In genomic region chr17:52995127-52995526, GRCh38 we compare ENCODE assay signal across 18 cellular contexts.
"Had no signal": no experiment of that assay in that cellular context is flagged by ENCODE, and none has a peak within 500 bp of the region (broad histone marks: within the 10 kb centered on the region; RNA-seq: fewer than 3 reads in every experiment).

No MANE protein-coding gene starts in this region.

- H3K4me3 Mint-ChIP-seq: activated naive CD4-positive, alpha-beta T cell treated with anti-CD3 and anti-CD28 coated beads for 36 hours; activated naive CD8-positive, alpha-beta T cell treated with anti-CD3 and anti-CD28 coated beads, Interleukin-2, amount 50 U/mL, for 24 hours; activated T-helper 17 cell treated with anti-CD3 and anti-CD28 coated beads, Interleukin-2, amount 50 U/mL, for 72 hours; immature natural killer cell; nephron had no signal

- H3K36me3 ChIP-seq: right atrium auricular region, tibial artery had no signal

- H3K27ac ChIP-seq: right atrium auricular region, skin epidermis, tibial artery had no signal

- DNase-seq: activated naive CD4-positive, alpha-beta T cell treated with anti-CD3 and anti-CD28 coated beads for 36 hours; activated naive CD8-positive, alpha-beta T cell treated with anti-CD3 and anti-CD28 coated beads, Interleukin-2, amount 50 U/mL, for 24 hours; activated T-cell treated with anti-CD3 and anti-CD28 coated beads for 4 hours; aorta; cortex of kidney; effector CD8-positive, alpha-beta T cell; foreskin fibroblast; immature natural killer cell; occipital lobe; stimulated activated CD4-positive, alpha-beta T cell treated with anti-CD3 and anti-CD28 coated beads, Interleukin-15, amount 100 ng/mL, for 24 hours; stimulated activated CD4-positive, alpha-beta T cell treated with anti-CD3 and anti-CD28 coated beads, Interleukin-4, amount 100 ng/mL, for 1 hour; stimulated activated naive CD4-positive, alpha-beta T cell; tibial artery had no signal

- H3K27me3 ChIP-seq: right atrium auricular region, tibial artery had no signal

- H3K9me3 ChIP-seq: tibial artery had no signal

- H3K27me3 Mint-ChIP-seq: activated naive CD8-positive, alpha-beta T cell treated with anti-CD3 and anti-CD28 coated beads, Interleukin-2, amount 50 U/mL, for 24 hours; activated T-helper 17 cell treated with anti-CD3 and anti-CD28 coated beads, Interleukin-2, amount 50 U/mL, for 72 hours; progenitor cell of endocrine pancreas had no signal

- H3K4me3 ChIP-seq: right atrium auricular region, skin epidermis, tibial artery had no signal

- H3K4me1 Mint-ChIP-seq: activated naive CD8-positive, alpha-beta T cell treated with anti-CD3 and anti-CD28 coated beads, Interleukin-2, amount 50 U/mL, for 24 hours; activated T-helper 17 cell treated with anti-CD3 and anti-CD28 coated beads, Interleukin-2, amount 50 U/mL, for 72 hours; immature natural killer cell; nephron had no signal

- H3K4me1 ChIP-seq: right atrium auricular region, tibial artery had no signal

- ATAC-seq: activated naive CD8-positive, alpha-beta T cell treated with anti-CD3 and anti-CD28 coated beads, Interleukin-2, amount 50 U/mL, for 24 hours; activated T-helper 17 cell treated with anti-CD3 and anti-CD28 coated beads, Interleukin-2, amount 50 U/mL, for 72 hours had no signal

- H3K27ac Mint-ChIP-seq: activated naive CD4-positive, alpha-beta T cell treated with anti-CD3 and anti-CD28 coated beads for 36 hours; activated naive CD8-positive, alpha-beta T cell treated with anti-CD3 and anti-CD28 coated beads, Interleukin-2, amount 50 U/mL, for 24 hours; activated T-helper 17 cell treated with anti-CD3 and anti-CD28 coated beads, Interleukin-2, amount 50 U/mL, for 72 hours; immature natural killer cell; nephron; progenitor cell of endocrine pancreas had no signal

- H3K9me3 Mint-ChIP-seq: activated naive CD8-positive, alpha-beta T cell treated with anti-CD3 and anti-CD28 coated beads, Interleukin-2, amount 50 U/mL, for 24 hours had no signal
